9 cellular contexts compared by ENCODE assay signal in genomic region chr12:31370645-31371620, GRCh38. TPM values are rescaled to one million over a fixed set of nuclear protein-coding genes. Genes with fewer than 3 reads are reported as not detected.
DNase-seq lines count a peak whose midpoint lies in the region; ATAC-seq, FAIRE-seq and TF ChIP-seq lines count a peak whose summit lies in the region.
"Had no signal": no experiment of that assay in that cellular context is flagged by ENCODE, and none has a peak within 500 bp of the region (broad histone marks: within the 10 kb centered on the region; RNA-seq: fewer than 3 reads in every experiment).

No MANE protein-coding gene starts in this region.

- no peaks in the 10 kb centered on the region for H4K20me1 ChIP-seq in SK-N-SH (ENCODE audit: insufficient read depth)

- peaks cover 24% of the 10 kb centered on the region for H3K4me1 ChIP-seq in ES-I3 (ENCODE audit: insufficient read depth, low read length)
- peaks cover 0 to 19% (median 8%) of the 10 kb centered on the region in 9 donors for H3K4me1 ChIP-seq in heart right ventricle
- H3K4me1 ChIP-seq in pancreas: no peaks in the 10 kb centered on the region
- H3K4me1 ChIP-seq in SK-N-SH (ENCODE audit: control insufficient read depth in 1 of 2, insufficient read depth in 2 of 2, low read depth in 1 of 2, low read length in 1 of 2): no peaks in the 10 kb centered on the region

- no peaks in the 10 kb centered on the region for H3K79me2 ChIP-seq in SK-N-SH (ENCODE audit: insufficient read depth)

- no peaks in the 10 kb centered on the region for H3K36me3 ChIP-seq in ES-I3 (ENCODE audit: insufficient read depth, low read length)
- no peaks in the 10 kb centered on the region for H3K36me3 ChIP-seq in heart right ventricle
- H3K36me3 ChIP-seq in pancreas: no peaks in the 10 kb centered on the region
- H3K36me3 ChIP-seq in SK-N-SH (replicated peaks in 1 of 2; ENCODE audit: control insufficient read depth in 1 of 2, insufficient read depth in 2 of 2, low read length in 1 of 2): no peaks in the 10 kb centered on the region

- CTCF ChIA-PET in SK-N-SH (lab: Yijun Ruan, JAX): interaction anchor here (0.8 to 0.9 kb wide), 2 partner anchors 54 to 99 kb away, joined by 3 read pairs; no protein-coding TSS in a partner anchor

- H2AFZ ChIP-seq in SK-N-SH (ENCODE audit: low read depth): no peak overlapping the region

- H3K4me2 ChIP-seq in SK-N-SH: no peak overlapping the region

- intact Hi-C loops in heart right ventricle (cut with DNase I): no loop called here
- intact Hi-C loops in pancreas (cut with DNase I): no loop called here

- H3K9me2 ChIP-seq in SK-N-SH: no peaks in the 10 kb centered on the region

- peak overlapping the region; percentile 76 for H3K9ac ChIP-seq in ES-I3 (ENCODE audit: low read depth, low read length)
- H3K9ac ChIP-seq in SK-N-SH: no peak overlapping the region

- H3F3A ChIP-seq in SK-N-SH (replicated peaks; ENCODE audit: insufficient read depth): no peaks in the 10 kb centered on the region

- no peak for TF ChIP-seq EP300 in SK-N-SH (IDR thresholded peaks at IDR 0.05; ENCODE audit: borderline replicate concordance in 1 of 2, low read depth in 1 of 2, low read length in 1 of 2)

- FAIRE-seq in pancreas (lab: Jason Lieb, UNC): no peak

- H3K27ac ChIP-seq in heart right ventricle (peak overlapping the region in 5 of 10 donors; percentile 2 to 73 (median 51)), pancreas (peak overlapping the region in 2 of 4 donors; percentile 17 to 29), SK-N-SH (ENCODE audit: low read depth in 2 of 2, low read length in 1 of 2) (no peak overlapping the region)

- H3K4me3 ChIP-seq in heart right ventricle (peak overlapping the region in 7 of 10 donors; percentile 15 to 51 (median 39)), pancreas (peak overlapping the region in 1 of 4 donors; percentile 16), SK-N-SH (ENCODE audit: low read depth in 2 of 2, low read length in 1 of 2) (no peak overlapping the region)

- POLR2A ChIA-PET in SK-N-SH (lab: Yijun Ruan, JAX): interaction anchor here (0.8 kb wide), 1 partner anchor 45 kb away, joined by 4 read pairs; the partner anchor contains the start of gene SINHCAF

- no peaks in the 10 kb centered on the region for H3K9me3 ChIP-seq in ES-I3 (ENCODE audit: control insufficient read depth, insufficient read depth, low read length)
- no peaks in the 10 kb centered on the region for H3K9me3 ChIP-seq in heart right ventricle
- no peaks in the 10 kb centered on the region for H3K9me3 ChIP-seq in pancreas
- H3K9me3 ChIP-seq in SK-N-SH: no peaks in the 10 kb centered on the region

- TF ChIP-seq RAD21 in SK-N-SH (IDR thresholded peaks at IDR 0.05; ENCODE audit: low read length): no peak

- ATAC-seq in heart right ventricle (peak in 5 of 8 donors; percentile 22 to 48 (median 34)), pancreas (peak in 3 of 4 donors; percentile 12 to 33 (median 27))

- WGBS in heart right ventricle, 2 donors: 58 to 60% methylated on average over 11 of the region's 11 CpGs
- 72 to 74% methylated on average over 11 of the region's 11 CpGs for WGBS in pancreas, 2 donors
- 81% methylated on average over 11 of the region's 11 CpGs for WGBS in SK-N-SH (ENCODE audit: low lambda C conversion rate)

- DNase-seq in SHP77 treated with DMSO at 0.1 percent for 48 hours (lab: John Stamatoyannopoulos, UW): peak; percentile 64
- DNase-seq in heart right ventricle: no peak
- no peak for DNase-seq in pancreas
- DNase-seq in globus pallidus (ENCODE audit: low spot score): no peak
- DNase-seq in NCI-H2171 treated with DMSO at 0.1 percent for 48 hours (lab: John Stamatoyannopoulos, UW): no peak
- no peak for DNase-seq in NCI-H524 (lab: John Stamatoyannopoulos, UW)
- DNase-seq in SK-N-SH: no peak
- DNase-seq: T1000 had no signal

- TF ChIP-seq CTCF in heart right ventricle (IDR thresholded peaks at IDR 0.05) (no peak), pancreas (IDR thresholded peaks at IDR 0.05) (no peak), SK-N-SH (IDR thresholded peaks at IDR 0.05) (no peak)

- H3K27me3 ChIP-seq in heart right ventricle (no peaks in the 10 kb centered on the region), pancreas (no peaks in the 10 kb centered on the region), SK-N-SH (ENCODE audit: insufficient read depth) (no peaks in the 10 kb centered on the region)

TF ChIP-seq in SK-N-SH, 30 proteins besides CTCF, POLR2A, EP300 and RAD21:
- TF ChIP-seq RXRA (IDR thresholded peaks at IDR 0.05; ENCODE audit: borderline replicate concordance, low read depth): no peak
- TF ChIP-seq YY1 (IDR thresholded peaks at IDR 0.05; ENCODE audit: low read depth): no peak
- no peak for TF ChIP-seq RFX5 (IDR thresholded peaks at IDR 0.05; ENCODE audit: low read length)
- TF ChIP-seq MXI1 (IDR thresholded peaks at IDR 0.05; ENCODE audit: low read depth, low read length): no peak
- no peak for TF ChIP-seq POLR2AphosphoS5 (IDR thresholded peaks at IDR 0.05; ENCODE audit: low read depth, low read length)
- TF ChIP-seq SMC3 (IDR thresholded peaks at IDR 0.05; ENCODE audit: low read depth, low read length): no peak
- TF ChIP-seq MEF2A (IDR thresholded peaks at IDR 0.05; ENCODE audit: borderline replicate concordance, low read depth): no peak
- TF ChIP-seq EZH2phosphoT487 (IDR thresholded peaks at IDR 0.05; ENCODE audit: borderline replicate concordance, low read depth): no peak
- no peak for TF ChIP-seq IRF3 (IDR thresholded peaks at IDR 0.05; ENCODE audit: low read depth, low read length)
- TF ChIP-seq SIN3A (IDR thresholded peaks at IDR 0.05; ENCODE audit: borderline replicate concordance, low read depth, low read length): no peak
- TF ChIP-seq FOXM1 (IDR thresholded peaks at IDR 0.05; ENCODE audit: low read depth): no peak
- TF ChIP-seq TCF12 (IDR thresholded peaks at IDR 0.05): no peak
- TF ChIP-seq REST (IDR thresholded peaks at IDR 0.05; ENCODE audit: low read depth, low read length): no peak
- no peak for TF ChIP-seq FOXJ3 (CRISPR knock-in tag; IDR thresholded peaks at IDR 0.05)

RNA-seq across cellular contexts. Expression of gene SINHCAF, which starts 45.0 kb away (rescaled TPM):
- 10 to 100 TPM in 6 of 10 donors, 1 to 10 TPM in 4; 5.7 to 16.9 (median 10.9) TPM for total RNA-seq in heart right ventricle
- 1 to 10 TPM; 6.1 TPM for polyA plus RNA-seq in heart right ventricle
- total RNA-seq in pancreas: 10 to 100 TPM; 16.5 to 43.1 (median 27.0) TPM
- polyA plus RNA-seq in pancreas: 10 to 100 TPM in 1 of 2 donors, 1 to 10 TPM in 1; 9.0 to 22.7 TPM
- polyA plus RNA-seq in SK-N-SH (2012; rRNA removed): 22.2 and 24.3 TPM in 2 replicates
- polyA plus RNA-seq in SK-N-SH (2012; cell fraction: cytosol; rRNA removed): 37.0 and 47.4 TPM in 2 replicates
- polyA plus RNA-seq in SK-N-SH (2012; cell fraction: nucleus; rRNA removed): 8.4 and 19.6 TPM in 2 replicates

Comparison
In these comparisons a context has a peak if more than half of its experiments do, and no peak if none do; other contexts are left out.
1. H3K4me3 ChIP-seq: peak in heart right ventricle (7 of 10); none in SK-N-SH (0 of 2).